In the genomic region with DNA sequence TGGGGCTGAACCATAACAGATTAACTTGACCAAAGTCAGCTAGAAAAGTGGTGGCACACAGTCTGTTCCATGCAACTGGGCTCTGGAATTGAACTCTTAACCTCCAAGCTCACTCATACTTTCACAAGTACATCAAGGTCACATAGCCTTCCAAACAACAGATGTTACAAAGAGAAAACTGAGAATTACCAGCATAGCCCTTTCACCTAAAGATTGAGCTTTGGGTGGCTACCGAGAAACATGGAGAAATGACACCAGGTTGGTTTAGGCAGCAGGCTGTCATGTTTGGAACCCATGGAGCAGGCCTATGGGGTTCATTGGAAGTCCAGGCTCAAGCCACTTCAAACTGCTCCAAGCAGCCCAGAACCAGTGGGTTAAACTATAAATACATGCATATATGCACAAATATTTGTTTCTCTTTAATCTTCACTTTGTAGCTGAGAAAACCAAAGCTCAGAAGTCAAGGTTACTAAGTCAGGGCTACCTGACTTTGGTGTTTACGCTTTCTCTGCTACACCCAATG, we compare ENCODE assay signal across 21 cellular contexts. TPM values are rescaled to one million over a fixed set of nuclear protein-coding genes. Genes with fewer than 3 reads are reported as not detected.
DNase-seq lines count a peak whose midpoint lies in the region; ATAC-seq, FAIRE-seq and TF ChIP-seq lines count a peak whose summit lies in the region.
"Had no signal": no experiment of that assay in that cellular context is flagged by ENCODE, and none has a peak within 500 bp of the region (broad histone marks: within the 10 kb centered on the region; RNA-seq: fewer than 3 reads in every experiment).

No MANE protein-coding gene starts in this region.

- H3K36me3 ChIP-seq in HepG2 (replicated peaks in 1 of 2; ENCODE audit: control insufficient read depth in 1 of 2, insufficient read depth in 2 of 2, low read length in 2 of 2), result peaks cover 3 to 4% of the 10 kb centered on the region in 2 experiments; a peak in 2 of 5 replicates
- H3K36me3 ChIP-seq in right lobe of liver, result no peaks in the 10 kb centered on the region
- peaks cover 16% of the 10 kb centered on the region for H3K36me3 ChIP-seq in OCI-LY3 (replicated peaks; ENCODE audit: low read depth, low read length)
- H3K36me3 ChIP-seq in astrocyte (ENCODE audit: insufficient read depth, low read length), result peaks cover 9% of the 10 kb centered on the region
- H3K36me3 ChIP-seq: BLaER1 treated with 17β-estradiol and CSF1 and Interleukin-3, amounts not matched to agents 10 nM and 100 nM; prostate gland; transverse colon had no signal

- DNase-seq in HepG2 (ENCODE audit: low spot score) (peak; percentile 74), right lobe of liver (no peak), astrocyte (ENCODE audit: low read depth) (no peak), NOMO-1 (lab: John Stamatoyannopoulos, UW; ENCODE audit: unreplicated experiment in 2 of 2) (no peak), superior temporal gyrus (ENCODE audit: extremely low spot score) (no peak), pons (ENCODE audit: low spot score) (no peak)
- no peak for DNase-seq in activated CD8-positive, alpha-beta memory T cell treated with anti-CD3 and anti-CD28 coated beads, Interleukin-2, amount 50 U/mL, for 4 hours
- DNase-seq: activated B cell treated with CpG ODN at 0.5 μM for 24 hours; central memory CD4-positive, alpha-beta T cell; glutamatergic neuron; NCI-H1436 treated with DMSO at 0.1 percent for 48 hours; NCI-H2107; stimulated activated CD8-positive, alpha-beta memory T cell treated with anti-CD3 and anti-CD28 coated beads, Interleukin-4, amount 100 ng/mL, for 48 hours; transverse colon had no signal

- intact Hi-C loops in HepG2 (cut with micrococcal nuclease; ENCODE audit: unreplicated experiment) (loop anchor here (5.0 kb wide), 2 partner anchors 34 to 74 kb away; no protein-coding TSS in a partner anchor), right lobe of liver (cut with DNase I) (no loop called here)

- H3K9me3 ChIP-seq in HepG2 (ENCODE audit: low read length) (no peaks in the 10 kb centered on the region), right lobe of liver (no peaks in the 10 kb centered on the region), OCI-LY3 (ENCODE audit: insufficient read depth, low read length) (no peaks in the 10 kb centered on the region), astrocyte (ENCODE audit: insufficient read depth, low read depth, low read length) (no peaks in the 10 kb centered on the region)
- H3K9me3 ChIP-seq: BLaER1 treated with 17β-estradiol and CSF1 and Interleukin-3, amounts not matched to agents 10 nM and 100 nM; prostate gland; transverse colon had no signal

- no peak for TF ChIP-seq POLR2A in HepG2 (IDR thresholded peaks at IDR 0.05; ENCODE audit: insufficient read depth in 1 of 2, low read depth in 2 of 2, low read length in 2 of 2)
- no peak for TF ChIP-seq POLR2A in right lobe of liver (IDR thresholded peaks at IDR 0.05)

- H3K4me1 Mint-ChIP-seq in astrocyte (ENCODE audit: low read depth, unreplicated experiment), result peaks cover 32% of the 10 kb centered on the region

- H3K4me2 ChIP-seq in HepG2 (ENCODE audit: low read depth, low read length) (peak overlapping the region; percentile 74), OCI-LY3 (ENCODE audit: low read length) (0 out of 2 replicates have a peak overlapping the region, but pooled peaks have one; percentile 15), astrocyte (ENCODE audit: low read length) (peak overlapping the region; percentile 68)
- H3K4me2 ChIP-seq: BLaER1 treated with 17β-estradiol and CSF1 and Interleukin-3, amounts not matched to agents 10 nM and 100 nM had no signal

- H3K9ac ChIP-seq in HepG2 (ENCODE audit: insufficient read depth, low read depth, low read length), result peak overlapping the region; percentile 58
- no peak overlapping the region for H3K9ac ChIP-seq in OCI-LY3 (ENCODE audit: low read length)
- H3K9ac ChIP-seq in astrocyte (ENCODE audit: low read length), result peak overlapping the region; percentile 30
- H3K9ac ChIP-seq: BLaER1 treated with 17β-estradiol and CSF1 and Interleukin-3, amounts not matched to agents 10 nM and 100 nM had no signal

- in situ Hi-C loops in HepG2 (cut with HindIII; ENCODE audit: extremely low pct_ligation_motif_present, low pct_unique_long_range_greater_than_20kb), result no loop called here

- H3K4me1 ChIP-seq in HepG2 (ENCODE audit: insufficient read depth, low read length) (peaks cover 66% of the 10 kb centered on the region), right lobe of liver (peaks cover 0 to 18% (median 3%) of the 10 kb centered on the region in 4 donors), OCI-LY3 (ENCODE audit: low read length) (peaks cover 40% of the 10 kb centered on the region), astrocyte (ENCODE audit: insufficient read depth, low read length) (peaks cover 24% of the 10 kb centered on the region)
- H3K4me1 ChIP-seq: BLaER1 treated with 17β-estradiol and CSF1 and Interleukin-3, amounts not matched to agents 10 nM and 100 nM; prostate gland; transverse colon had no signal

- POLR2A ChIA-PET in HepG2 (lab: Yijun Ruan, JAX), result interaction anchor here (0.5 to 2.5 kb wide), 17 partner anchors 13 to 178 kb away, joined by 3 to 49 read pairs (median 4); partner anchors contain the start of genes IGF2BP3 and MALSU1

- peak overlapping the region; percentile 82 for H3K27ac ChIP-seq in HepG2 (ENCODE audit: extremely low read length, insufficient read depth, low read length)
- H3K27ac ChIP-seq in right lobe of liver, result no peak overlapping the region
- H3K27ac ChIP-seq in OCI-LY3 (ENCODE audit: low read length), result peak overlapping the region; percentile 23; the same call in 1 of the 2 replicates
- H3K27ac ChIP-seq in astrocyte (ENCODE audit: low read depth, low read length), result peak overlapping the region; percentile 58
- H3K27ac ChIP-seq: BLaER1 treated with 17β-estradiol and CSF1 and Interleukin-3, amounts not matched to agents 10 nM and 100 nM; prostate gland; transverse colon had no signal

- H4K20me1 ChIP-seq in HepG2 (ENCODE audit: insufficient read depth, low read length), result no peaks in the 10 kb centered on the region
- H4K20me1 ChIP-seq in OCI-LY3 (ENCODE audit: insufficient read depth, low read length), result peaks cover 13% of the 10 kb centered on the region; the same call in 1 of the 2 replicates
- H4K20me1 ChIP-seq in astrocyte (ENCODE audit: insufficient read depth, low read length), result no peaks in the 10 kb centered on the region
- H4K20me1 ChIP-seq: BLaER1 treated with 17β-estradiol and CSF1 and Interleukin-3, amounts not matched to agents 10 nM and 100 nM had no signal

- no peak overlapping the region for H3K4me3 Mint-ChIP-seq in astrocyte (ENCODE audit: unreplicated experiment)
- H3K4me3 Mint-ChIP-seq: activated B cell treated with CpG ODN at 0.5 μM for 24 hours; activated naive CD4-positive, alpha-beta T cell treated with anti-CD3 and anti-CD28 coated beads, Interleukin-2, amount 50 U/mL, for 24 hours; HFFc6 had no signal

- H3K79me2 ChIP-seq in HepG2 (ENCODE audit: insufficient read depth, low read length), result peaks cover 8% of the 10 kb centered on the region
- peaks cover 28% of the 10 kb centered on the region for H3K79me2 ChIP-seq in OCI-LY3 (ENCODE audit: low read length)
- peaks cover 41% of the 10 kb centered on the region for H3K79me2 ChIP-seq in astrocyte (ENCODE audit: insufficient read depth, low read length)

- TF ChIP-seq CTCF in HepG2 (CRISPR knock-in tag; IDR thresholded peaks at IDR 0.05) (no peak), right lobe of liver (IDR thresholded peaks at IDR 0.05) (no peak), OCI-LY3 (IDR thresholded peaks at IDR 0.05; ENCODE audit: low read depth, low read length) (no peak), astrocyte (IDR thresholded peaks at IDR 0.05; ENCODE audit: insufficient read depth, low read depth, low read length) (no peak)

- no peak for TF ChIP-seq RAD21 in HepG2 (CRISPR knock-in tag; IDR thresholded peaks at IDR 0.05)

- no TSS peak for BruUV-seq in HepG2 (replicated peaks; lab: Mats Ljungman, UMichigan)

- H3K27me3 ChIP-seq in HepG2 (ENCODE audit: control insufficient read depth in 1 of 2, insufficient read depth in 2 of 2, low read length in 2 of 2) (no peaks in the 10 kb centered on the region), right lobe of liver (no peaks in the 10 kb centered on the region), OCI-LY3 (ENCODE audit: low read depth, low read length) (no peaks in the 10 kb centered on the region), astrocyte (ENCODE audit: insufficient read depth, low read length) (no peaks in the 10 kb centered on the region)
- H3K27me3 ChIP-seq: BLaER1 treated with 17β-estradiol and CSF1 and Interleukin-3, amounts not matched to agents 10 nM and 100 nM had no signal

- FAIRE-seq in HepG2 (lab: Jason Lieb, UNC), result peak; percentile 47
- no peak for FAIRE-seq in astrocyte (lab: Jason Lieb, UNC)

- peaks cover 2% of the 10 kb centered on the region for H3K36me3 Mint-ChIP-seq in astrocyte (ENCODE audit: low read depth, unreplicated experiment)
- H3K36me3 Mint-ChIP-seq: activated naive CD4-positive, alpha-beta T cell treated with anti-CD3 and anti-CD28 coated beads, Interleukin-2, amount 50 U/mL, for 24 hours had no signal

- CTCF ChIA-PET in HepG2 (lab: Yijun Ruan, JAX; ENCODE audit: low intra/inter-chr PET ratio, low total read pairs), result interaction anchor here (1.0 kb wide), 1 partner anchor 24 kb away, joined by 3 read pairs; no protein-coding TSS in a partner anchor

- H2AFZ ChIP-seq in HepG2 (ENCODE audit: low read length) (no peak overlapping the region), OCI-LY3 (ENCODE audit: low read depth, low read length) (no peak overlapping the region), astrocyte (ENCODE audit: low read depth, low read length) (no peak overlapping the region)

- no peaks in the 10 kb centered on the region for H3K27me3 Mint-ChIP-seq in astrocyte (ENCODE audit: low read depth, unreplicated experiment)
- H3K27me3 Mint-ChIP-seq: activated B cell treated with CpG ODN at 0.5 μM for 24 hours; activated naive CD4-positive, alpha-beta T cell treated with anti-CD3 and anti-CD28 coated beads, Interleukin-2, amount 50 U/mL, for 24 hours had no signal

- WGBS in HepG2 (ENCODE audit: low lambda C conversion rate), result 26% methylated on average over 2 of the region's 2 CpGs
- 89% methylated on average over 2 of the region's 2 CpGs for WGBS in right lobe of liver (ENCODE audit: insufficient coverage, low coverage, low lambda C conversion rate, missing lambda C conversion rate)

- H3K9me3 Mint-ChIP-seq in astrocyte (ENCODE audit: unreplicated experiment), result no peaks in the 10 kb centered on the region
- H3K9me3 Mint-ChIP-seq: activated B cell treated with CpG ODN at 0.5 μM for 24 hours; activated naive CD4-positive, alpha-beta T cell treated with anti-CD3 and anti-CD28 coated beads, Interleukin-2, amount 50 U/mL, for 24 hours; activated T-helper 17 cell treated with anti-CD3 and anti-CD28 coated beads, Interleukin-2, amount 50 U/mL, for 72 hours; HFFc6 had no signal

- H3K4me3 ChIP-seq in HepG2 (replicated peaks in 1 of 3; ENCODE audit: insufficient read depth in 1 of 3, low read depth in 2 of 3, low read length in 3 of 3), result no peak overlapping the region; a peak in 2 of 6 replicates
- H3K4me3 ChIP-seq in right lobe of liver, result no peak overlapping the region
- H3K4me3 ChIP-seq in OCI-LY3 (ENCODE audit: low read length), result no peak overlapping the region
- no peak overlapping the region for H3K4me3 ChIP-seq in astrocyte (ENCODE audit: insufficient read depth, low read depth, low read length)
- H3K4me3 ChIP-seq: BLaER1 treated with 17β-estradiol and CSF1 and Interleukin-3, amounts not matched to agents 10 nM and 100 nM; lung; prostate gland; transverse colon had no signal

- H3K27ac Mint-ChIP-seq in astrocyte (ENCODE audit: unreplicated experiment), result no peak overlapping the region
- H3K27ac Mint-ChIP-seq: activated B cell treated with CpG ODN at 0.5 μM for 24 hours; activated naive CD4-positive, alpha-beta T cell treated with anti-CD3 and anti-CD28 coated beads, Interleukin-2, amount 50 U/mL, for 24 hours; activated T-helper 17 cell treated with anti-CD3 and anti-CD28 coated beads, Interleukin-2, amount 50 U/mL, for 72 hours; HFFc6 had no signal

- peak; percentile 87 for ATAC-seq in HepG2
- ATAC-seq in right lobe of liver, result no peak

- TF ChIP-seq EP300 in HepG2 (IDR thresholded peaks at IDR 0.05; ENCODE audit: low read depth in 2 of 2, low read length in 2 of 2), result peak in 1 of 2 experiments; percentile 76; a peak in 2 of 4 replicates
- no peak; the same call in 1 of the 2 replicates for TF ChIP-seq EP300 in HepG2 (CRISPR knock-in tag; IDR thresholded peaks at IDR 0.05; ENCODE audit: borderline replicate concordance)

RNA-seq across cellular contexts. Expression of gene MALSU1, which starts 59.1 kb away (rescaled TPM):
- 141 and 188 TPM in 2 replicates for total RNA-seq in HepG2 (2016; rRNA removed; fragmentation: Illumina TruSeq; extraction: Trizol)
- total RNA-seq in HepG2 (2016; cell fraction: cytosol; rRNA removed; fragmentation: Illumina TruSeq; extraction: Trizol; ENCODE audit: low read depth), result 55.4 and 74.4 TPM in 2 replicates
- 134 and 186 TPM in 2 replicates for total RNA-seq in HepG2 (2016; cell fraction: insoluble cytoplasmic fraction; rRNA removed; fragmentation: Illumina TruSeq; extraction: Trizol)
- 96.1 and 111 TPM in 2 replicates for total RNA-seq in HepG2 (2016; cell fraction: membrane; rRNA removed; fragmentation: Illumina TruSeq; extraction: Trizol)
- 49.1 and 52.9 TPM in 2 replicates for total RNA-seq in HepG2 (2016; cell fraction: nucleus; rRNA removed; fragmentation: Illumina TruSeq; extraction: Trizol)
- 51.6 and 72.0 TPM in 2 replicates for polyA plus RNA-seq in HepG2 (2011; rRNA removed)
- polyA plus RNA-seq in HepG2 (2011; cell fraction: cytosol; rRNA removed), result 82.4 and 82.6 TPM in 2 replicates
- 24.8 and 38.6 TPM in 2 replicates for polyA plus RNA-seq in HepG2 (2011; cell fraction: nucleus; rRNA removed)
- 58.1 and 99.3 TPM in 2 replicates for polyA plus RNA-seq in HepG2 (2012)
- 78.8 and 82.1 TPM in 2 replicates for polyA plus RNA-seq in HepG2 (2016; cell fraction: cytosol; fragmentation: Illumina TruSeq; extraction: Trizol; ENCODE audit: low read depth)
- polyA plus RNA-seq in HepG2 (2016; cell fraction: insoluble cytoplasmic fraction; fragmentation: Illumina TruSeq; extraction: Trizol; ENCODE audit: low read depth), result 213 and 216 TPM in 2 replicates
- 91.1 and 105 TPM in 2 replicates for polyA plus RNA-seq in HepG2 (2016; cell fraction: membrane; fragmentation: Illumina TruSeq; extraction: Trizol; ENCODE audit: low read depth)
- polyA plus RNA-seq in HepG2 (2016; cell fraction: nucleus; fragmentation: Illumina TruSeq; extraction: Trizol; ENCODE audit: insufficient read depth, low read depth), result 99.5 and 103 TPM in 2 replicates
- 18.4 and 23.7 TPM in 2 replicates for polyA minus RNA-seq in HepG2 (2011; rRNA and poly(A)+ RNA removed; ENCODE audit: low replicate concordance)
- 40.5 and 48.0 TPM in 2 replicates for polyA minus RNA-seq in HepG2 (2011; cell fraction: cytosol; rRNA and poly(A)+ RNA removed)
- polyA minus RNA-seq in HepG2 (2011; cell fraction: nucleus; rRNA and poly(A)+ RNA removed), result 41.1 and 44.5 TPM in 2 replicates
- total RNA-seq in right lobe of liver, result 10 to 100 TPM; 36.7 to 55.1 (median 44.7) TPM
- 55.9 and 62.3 TPM in 2 replicates for total RNA-seq in astrocyte

Comparison
In these comparisons a context has a peak if more than half of its experiments do, and no peak if none do; other contexts are left out.
1. H3K27ac ChIP-seq: peak in HepG2 (single experiment), OCI-LY3 (single experiment) and astrocyte (single experiment); none in right lobe of liver (0 of 3).
2. H3K4me2 ChIP-seq: peak in every context shown above with its lines; median percentile 74 in HepG2; 68 in astrocyte; 15 in OCI-LY3.